In genomic region chr3:115706311-115706829, GRCh38 we compare ENCODE assay signal across 1 cellular context.
TF ChIP-seq lines count a peak whose summit lies in the region.

No MANE protein-coding gene starts in this region.

TF ChIP-seq in HepG2, 621 proteins besides CTCF, POLR2A, EP300 and RAD21 (continued from another document):
- TF ChIP-seq, protein P1, sequence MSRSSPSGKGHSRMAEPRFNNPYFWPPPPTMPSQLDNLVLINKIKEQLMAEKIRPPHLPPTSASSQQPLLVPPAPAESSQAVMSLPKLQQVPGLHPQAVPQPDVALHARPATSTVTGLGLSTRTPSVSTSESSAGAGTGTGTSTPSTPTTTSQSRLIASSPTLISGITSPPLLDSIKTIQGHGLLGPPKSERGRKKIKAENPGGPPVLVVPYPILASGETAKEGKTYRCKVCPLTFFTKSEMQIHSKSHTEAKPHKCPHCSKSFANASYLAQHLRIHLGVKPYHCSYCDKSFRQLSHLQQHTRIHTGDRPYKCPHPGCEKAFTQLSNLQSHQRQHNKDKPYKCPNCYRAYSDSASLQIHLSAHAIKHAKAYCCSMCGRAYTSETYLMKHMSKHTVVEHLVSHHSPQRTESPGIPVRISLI (CRISPR knock-in tag; IDR thresholded peaks at IDR 0.05; ENCODE audit: borderline replicate concordance): peak; percentile 83
- no peak for TF ChIP-seq HDAC6 (IDR thresholded peaks at IDR 0.05; ENCODE audit: low read depth, low read length)
- no peak for TF ChIP-seq TEAD2 (CRISPR knock-in tag; IDR thresholded peaks at IDR 0.05)
- peak; percentile 64; the same call in 1 of the 2 replicates for TF ChIP-seq EHMT2 (IDR thresholded peaks at IDR 0.05; ENCODE audit: borderline replicate concordance, low read depth, low read length)
- TF ChIP-seq ZNF784 (CRISPR knock-in tag; IDR thresholded peaks at IDR 0.05; ENCODE audit: borderline replicate concordance): no peak
- no peak for TF ChIP-seq PAF1 (CRISPR knock-in tag; IDR thresholded peaks at IDR 0.05)
- no peak for TF ChIP-seq ZNF552 (CRISPR knock-in tag; IDR thresholded peaks at IDR 0.05; ENCODE audit: borderline replicate concordance)
- TF ChIP-seq PAWR (CRISPR knock-in tag; IDR thresholded peaks at IDR 0.05; ENCODE audit: borderline replicate concordance): no peak
- no peak for TF ChIP-seq TP53 (CRISPR knock-in tag; conservative IDR thresholded peaks at IDR 0.05)
- TF ChIP-seq REST (IDR thresholded peaks at IDR 0.05; ENCODE audit: borderline replicate concordance in 1 of 2, low read depth in 1 of 2, low read length in 2 of 2): no peak; a peak in 1 of 4 replicates
- TF ChIP-seq ZFP36 (IDR thresholded peaks at IDR 0.05; ENCODE audit: borderline replicate concordance, low read depth, low read length, partially characterized antibody): no peak
- TF ChIP-seq ATF7-NPFF (CRISPR knock-in tag; IDR thresholded peaks at IDR 0.05; ENCODE audit: low read depth): no peak
- TF ChIP-seq SKIL (CRISPR knock-in tag; IDR thresholded peaks at IDR 0.05; ENCODE audit: borderline replicate concordance): no peak
- no peak for TF ChIP-seq ZBTB2 (CRISPR knock-in tag; IDR thresholded peaks at IDR 0.05; ENCODE audit: low read depth)
- no peak for TF ChIP-seq POLR2G (IDR thresholded peaks at IDR 0.05; ENCODE audit: low read depth, low read length)
- no peak for TF ChIP-seq ELF1 (CRISPR knock-in tag; IDR thresholded peaks at IDR 0.05)
- TF ChIP-seq ZZZ3 (CRISPR knock-in tag; IDR thresholded peaks at IDR 0.05; ENCODE audit: borderline replicate concordance): no peak
- TF ChIP-seq SNAI1 (CRISPR knock-in tag; IDR thresholded peaks at IDR 0.05; ENCODE audit: borderline replicate concordance): no peak
- no peak for TF ChIP-seq CHCHD3 (CRISPR knock-in tag; IDR thresholded peaks at IDR 0.05)
- no peak for TF ChIP-seq FOXC1 (CRISPR knock-in tag; IDR thresholded peaks at IDR 0.05; ENCODE audit: borderline replicate concordance)
- TF ChIP-seq, protein P2, sequence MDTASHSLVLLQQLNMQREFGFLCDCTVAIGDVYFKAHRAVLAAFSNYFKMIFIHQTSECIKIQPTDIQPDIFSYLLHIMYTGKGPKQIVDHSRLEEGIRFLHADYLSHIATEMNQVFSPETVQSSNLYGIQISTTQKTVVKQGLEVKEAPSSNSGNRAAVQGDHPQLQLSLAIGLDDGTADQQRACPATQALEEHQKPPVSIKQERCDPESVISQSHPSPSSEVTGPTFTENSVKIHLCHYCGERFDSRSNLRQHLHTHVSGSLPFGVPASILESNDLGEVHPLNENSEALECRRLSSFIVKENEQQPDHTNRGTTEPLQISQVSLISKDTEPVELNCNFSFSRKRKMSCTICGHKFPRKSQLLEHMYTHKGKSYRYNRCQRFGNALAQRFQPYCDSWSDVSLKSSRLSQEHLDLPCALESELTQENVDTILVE (CRISPR knock-in tag; IDR thresholded peaks at IDR 0.05): no peak
- no peak for TF ChIP-seq ZNF230 (CRISPR knock-in tag; IDR thresholded peaks at IDR 0.05)
- TF ChIP-seq ZNF441 (CRISPR knock-in tag; IDR thresholded peaks at IDR 0.05; ENCODE audit: borderline replicate concordance): no peak
- no peak for TF ChIP-seq SOX6 (IDR thresholded peaks at IDR 0.05)
- peak; percentile 85 for TF ChIP-seq SOX6 (CRISPR knock-in tag; IDR thresholded peaks at IDR 0.05)
- TF ChIP-seq FOXJ3 (CRISPR knock-in tag; IDR thresholded peaks at IDR 0.05; ENCODE audit: borderline replicate concordance): no peak
- TF ChIP-seq ZNF547 (CRISPR knock-in tag; IDR thresholded peaks at IDR 0.05): no peak
- no peak for TF ChIP-seq ZNF577 (CRISPR knock-in tag; IDR thresholded peaks at IDR 0.05; ENCODE audit: borderline replicate concordance, low read depth)
- no peak for TF ChIP-seq ZNF773 (CRISPR knock-in tag; IDR thresholded peaks at IDR 0.05; ENCODE audit: borderline replicate concordance)
- TF ChIP-seq, protein P3, sequence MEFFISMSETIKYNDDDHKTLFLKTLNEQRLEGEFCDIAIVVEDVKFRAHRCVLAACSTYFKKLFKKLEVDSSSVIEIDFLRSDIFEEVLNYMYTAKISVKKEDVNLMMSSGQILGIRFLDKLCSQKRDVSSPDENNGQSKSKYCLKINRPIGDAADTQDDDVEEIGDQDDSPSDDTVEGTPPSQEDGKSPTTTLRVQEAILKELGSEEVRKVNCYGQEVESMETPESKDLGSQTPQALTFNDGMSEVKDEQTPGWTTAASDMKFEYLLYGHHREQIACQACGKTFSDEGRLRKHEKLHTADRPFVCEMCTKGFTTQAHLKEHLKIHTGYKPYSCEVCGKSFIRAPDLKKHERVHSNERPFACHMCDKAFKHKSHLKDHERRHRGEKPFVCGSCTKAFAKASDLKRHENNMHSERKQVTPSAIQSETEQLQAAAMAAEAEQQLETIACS (CRISPR knock-in tag; IDR thresholded peaks at IDR 0.05): no peak
- no peak for TF ChIP-seq ZFP37 (CRISPR knock-in tag; IDR thresholded peaks at IDR 0.05; ENCODE audit: borderline replicate concordance)
- no peak for TF ChIP-seq ATF1 (CRISPR knock-in tag; IDR thresholded peaks at IDR 0.05)
- TF ChIP-seq DBP (CRISPR knock-in tag; IDR thresholded peaks at IDR 0.05; ENCODE audit: not compliant biosample characterization): no peak
